ENCODE assay signal across 1 cellular context in genomic region chr1:6450943-6451373, GRCh38.
TF ChIP-seq lines count a peak whose summit lies in the region.

No MANE protein-coding gene starts in this region.

TF ChIP-seq in HepG2, 621 proteins besides CTCF, POLR2A, EP300 and RAD21 (continues in another document):
- TF ChIP-seq, protein P1, sequence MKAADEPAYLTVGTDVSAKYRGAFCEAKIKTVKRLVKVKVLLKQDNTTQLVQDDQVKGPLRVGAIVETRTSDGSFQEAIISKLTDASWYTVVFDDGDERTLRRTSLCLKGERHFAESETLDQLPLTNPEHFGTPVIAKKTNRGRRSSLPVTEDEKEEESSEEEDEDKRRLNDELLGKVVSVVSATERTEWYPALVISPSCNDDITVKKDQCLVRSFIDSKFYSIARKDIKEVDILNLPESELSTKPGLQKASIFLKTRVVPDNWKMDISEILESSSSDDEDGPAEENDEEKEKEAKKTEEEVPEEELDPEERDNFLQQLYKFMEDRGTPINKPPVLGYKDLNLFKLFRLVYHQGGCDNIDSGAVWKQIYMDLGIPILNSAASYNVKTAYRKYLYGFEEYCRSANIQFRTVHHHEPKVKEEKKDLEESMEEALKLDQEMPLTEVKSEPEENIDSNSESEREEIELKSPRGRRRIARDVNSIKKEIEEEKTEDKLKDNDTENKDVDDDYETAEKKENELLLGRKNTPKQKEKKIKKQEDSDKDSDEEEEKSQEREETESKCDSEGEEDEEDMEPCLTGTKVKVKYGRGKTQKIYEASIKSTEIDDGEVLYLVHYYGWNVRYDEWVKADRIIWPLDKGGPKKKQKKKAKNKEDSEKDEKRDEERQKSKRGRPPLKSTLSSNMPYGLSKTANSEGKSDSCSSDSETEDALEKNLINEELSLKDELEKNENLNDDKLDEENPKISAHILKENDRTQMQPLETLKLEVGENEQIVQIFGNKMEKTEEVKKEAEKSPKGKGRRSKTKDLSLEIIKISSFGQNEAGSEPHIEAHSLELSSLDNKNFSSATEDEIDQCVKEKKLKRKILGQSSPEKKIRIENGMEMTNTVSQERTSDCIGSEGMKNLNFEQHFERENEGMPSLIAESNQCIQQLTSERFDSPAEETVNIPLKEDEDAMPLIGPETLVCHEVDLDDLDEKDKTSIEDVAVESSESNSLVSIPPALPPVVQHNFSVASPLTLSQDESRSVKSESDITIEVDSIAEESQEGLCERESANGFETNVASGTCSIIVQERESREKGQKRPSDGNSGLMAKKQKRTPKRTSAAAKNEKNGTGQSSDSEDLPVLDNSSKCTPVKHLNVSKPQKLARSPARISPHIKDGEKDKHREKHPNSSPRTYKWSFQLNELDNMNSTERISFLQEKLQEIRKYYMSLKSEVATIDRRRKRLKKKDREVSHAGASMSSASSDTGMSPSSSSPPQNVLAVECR (CRISPR knock-in tag; IDR thresholded peaks at IDR 0.05; ENCODE audit: borderline replicate concordance) = peak; percentile 78; the same call in 1 of the 2 replicates
- TF ChIP-seq ESRRA (CRISPR knock-in tag; IDR thresholded peaks at IDR 0.05; ENCODE audit: low read depth) = peak; percentile 67; the same call in 1 of the 2 replicates
- peak; percentile 95 for TF ChIP-seq PATZ1 (CRISPR knock-in tag; IDR thresholded peaks at IDR 0.05)
- TF ChIP-seq, protein P2, sequence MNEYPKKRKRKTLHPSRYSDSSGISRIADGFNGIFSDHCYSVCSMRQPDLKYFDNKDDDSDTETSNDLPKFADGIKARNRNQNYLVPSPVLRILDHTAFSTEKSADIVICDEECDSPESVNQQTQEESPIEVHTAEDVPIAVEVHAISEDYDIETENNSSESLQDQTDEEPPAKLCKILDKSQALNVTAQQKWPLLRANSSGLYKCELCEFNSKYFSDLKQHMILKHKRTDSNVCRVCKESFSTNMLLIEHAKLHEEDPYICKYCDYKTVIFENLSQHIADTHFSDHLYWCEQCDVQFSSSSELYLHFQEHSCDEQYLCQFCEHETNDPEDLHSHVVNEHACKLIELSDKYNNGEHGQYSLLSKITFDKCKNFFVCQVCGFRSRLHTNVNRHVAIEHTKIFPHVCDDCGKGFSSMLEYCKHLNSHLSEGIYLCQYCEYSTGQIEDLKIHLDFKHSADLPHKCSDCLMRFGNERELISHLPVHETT (CRISPR knock-in tag; conservative IDR thresholded peaks at IDR 0.05) = 0 out of 2 replicates have a peak, but pooled peaks have one; percentile 45
- TF ChIP-seq, protein P3, sequence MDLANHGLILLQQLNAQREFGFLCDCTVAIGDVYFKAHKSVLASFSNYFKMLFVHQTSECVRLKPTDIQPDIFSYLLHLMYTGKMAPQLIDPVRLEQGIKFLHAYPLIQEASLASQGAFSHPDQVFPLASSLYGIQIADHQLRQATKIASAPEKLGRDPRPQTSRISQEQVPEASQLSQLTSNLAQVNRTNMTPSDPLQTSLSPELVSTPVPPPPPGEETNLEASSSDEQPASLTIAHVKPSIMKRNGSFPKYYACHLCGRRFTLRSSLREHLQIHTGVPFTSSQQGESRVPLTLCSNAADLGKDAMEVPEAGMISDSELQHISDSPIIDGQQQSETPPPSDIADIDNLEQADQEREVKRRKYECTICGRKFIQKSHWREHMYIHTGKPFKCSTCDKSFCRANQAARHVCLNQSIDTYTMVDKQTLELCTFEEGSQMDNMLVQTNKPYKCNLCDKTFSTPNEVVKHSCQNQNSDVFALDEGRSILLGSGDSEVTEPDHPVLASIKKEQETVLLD (CRISPR knock-in tag; IDR thresholded peaks at IDR 0.05; ENCODE audit: low read depth) = 0 out of 2 replicates have a peak, but pooled peaks have one; percentile 39
- peak; percentile 60 for TF ChIP-seq TEAD3 (CRISPR knock-in tag; optimal IDR thresholded peaks at IDR 0.05; ENCODE audit: borderline replicate concordance)
- TF ChIP-seq, protein P4, sequence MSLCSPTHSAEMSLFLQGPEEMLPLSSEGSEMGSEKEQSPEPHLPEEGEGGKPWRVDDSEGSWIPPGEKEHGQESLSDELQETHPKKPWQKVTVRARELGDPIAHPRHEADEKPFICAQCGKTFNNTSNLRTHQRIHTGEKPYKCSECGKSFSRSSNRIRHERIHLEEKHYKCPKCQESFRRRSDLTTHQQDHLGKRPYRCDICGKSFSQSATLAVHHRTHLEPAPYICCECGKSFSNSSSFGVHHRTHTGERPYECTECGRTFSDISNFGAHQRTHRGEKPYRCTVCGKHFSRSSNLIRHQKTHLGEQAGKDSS (CRISPR knock-in tag; IDR thresholded peaks at IDR 0.05; ENCODE audit: borderline replicate concordance, low read depth) = peak; percentile 65; the same call in 1 of the 2 replicates
- no peak for TF ChIP-seq FOSL1 (CRISPR knock-in tag; IDR thresholded peaks at IDR 0.05; ENCODE audit: borderline replicate concordance)
- peak; percentile 94 for TF ChIP-seq ZBTB7B (CRISPR knock-in tag; IDR thresholded peaks at IDR 0.05)
- TF ChIP-seq GATAD2A (CRISPR knock-in tag; IDR thresholded peaks at IDR 0.05) = peak; percentile 77
- no peak; the same call in 1 of the 2 replicates for TF ChIP-seq ONECUT2 (CRISPR knock-in tag; IDR thresholded peaks at IDR 0.05)
- TF ChIP-seq ZNF274 (CRISPR knock-in tag; IDR thresholded peaks at IDR 0.05) = 0 out of 2 replicates have a peak, but pooled peaks have one; percentile 26
- TF ChIP-seq ZSCAN21 (CRISPR knock-in tag; IDR thresholded peaks at IDR 0.05; ENCODE audit: borderline replicate concordance) = peak; percentile 30; the same call in 1 of the 2 replicates
- TF ChIP-seq SP2 (CRISPR knock-in tag; IDR thresholded peaks at IDR 0.05) = no peak
- no peak for TF ChIP-seq USF2 (IDR thresholded peaks at IDR 0.05; ENCODE audit: low read depth, low read length)
- TF ChIP-seq USF2 (CRISPR knock-in tag; IDR thresholded peaks at IDR 0.05; ENCODE audit: borderline replicate concordance) = peak; percentile 44; the same call in 1 of the 2 replicates
- peak; percentile 41; the same call in 1 of the 2 replicates for TF ChIP-seq ZSCAN31 (CRISPR knock-in tag; IDR thresholded peaks at IDR 0.05; ENCODE audit: low read depth)
- TF ChIP-seq SIN3B (IDR thresholded peaks at IDR 0.05; ENCODE audit: low read length) = no peak
- TF ChIP-seq MYC (CRISPR knock-in tag; IDR thresholded peaks at IDR 0.05; ENCODE audit: borderline replicate concordance) = peak; percentile 60
- 0 out of 2 replicates have a peak, but pooled peaks have one; percentile 42 for TF ChIP-seq RFXAP (CRISPR knock-in tag; IDR thresholded peaks at IDR 0.05; ENCODE audit: borderline replicate concordance)
- 0 out of 2 replicates have a peak, but pooled peaks have one; percentile 43 for TF ChIP-seq ZNF12 (CRISPR knock-in tag; IDR thresholded peaks at IDR 0.05)
- TF ChIP-seq, protein P5, sequence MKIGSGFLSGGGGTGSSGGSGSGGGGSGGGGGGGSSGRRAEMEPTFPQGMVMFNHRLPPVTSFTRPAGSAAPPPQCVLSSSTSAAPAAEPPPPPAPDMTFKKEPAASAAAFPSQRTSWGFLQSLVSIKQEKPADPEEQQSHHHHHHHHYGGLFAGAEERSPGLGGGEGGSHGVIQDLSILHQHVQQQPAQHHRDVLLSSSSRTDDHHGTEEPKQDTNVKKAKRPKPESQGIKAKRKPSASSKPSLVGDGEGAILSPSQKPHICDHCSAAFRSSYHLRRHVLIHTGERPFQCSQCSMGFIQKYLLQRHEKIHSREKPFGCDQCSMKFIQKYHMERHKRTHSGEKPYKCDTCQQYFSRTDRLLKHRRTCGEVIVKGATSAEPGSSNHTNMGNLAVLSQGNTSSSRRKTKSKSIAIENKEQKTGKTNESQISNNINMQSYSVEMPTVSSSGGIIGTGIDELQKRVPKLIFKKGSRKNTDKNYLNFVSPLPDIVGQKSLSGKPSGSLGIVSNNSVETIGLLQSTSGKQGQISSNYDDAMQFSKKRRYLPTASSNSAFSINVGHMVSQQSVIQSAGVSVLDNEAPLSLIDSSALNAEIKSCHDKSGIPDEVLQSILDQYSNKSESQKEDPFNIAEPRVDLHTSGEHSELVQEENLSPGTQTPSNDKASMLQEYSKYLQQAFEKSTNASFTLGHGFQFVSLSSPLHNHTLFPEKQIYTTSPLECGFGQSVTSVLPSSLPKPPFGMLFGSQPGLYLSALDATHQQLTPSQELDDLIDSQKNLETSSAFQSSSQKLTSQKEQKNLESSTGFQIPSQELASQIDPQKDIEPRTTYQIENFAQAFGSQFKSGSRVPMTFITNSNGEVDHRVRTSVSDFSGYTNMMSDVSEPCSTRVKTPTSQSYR (CRISPR knock-in tag; IDR thresholded peaks at IDR 0.05; ENCODE audit: borderline replicate concordance) = no peak
- 0 out of 2 replicates have a peak, but pooled peaks have one; percentile 55 for TF ChIP-seq GZF1 (CRISPR knock-in tag; IDR thresholded peaks at IDR 0.05)
- no peak for TF ChIP-seq ZBTB21 (CRISPR knock-in tag; IDR thresholded peaks at IDR 0.05)
- TF ChIP-seq SALL1 (CRISPR knock-in tag; IDR thresholded peaks at IDR 0.05) = peak; percentile 78
- TF ChIP-seq CHD4 (IDR thresholded peaks at IDR 0.05; ENCODE audit: borderline replicate concordance, low read length) = peak; percentile 78; the same call in 1 of the 2 replicates
- 0 out of 2 replicates have a peak, but pooled peaks have one; percentile 26 for TF ChIP-seq ZNF557 (CRISPR knock-in tag; IDR thresholded peaks at IDR 0.05)
- TF ChIP-seq ZNF160 (CRISPR knock-in tag; IDR thresholded peaks at IDR 0.05) = 0 out of 2 replicates have a peak, but pooled peaks have one; percentile 60
- TF ChIP-seq, protein P6, sequence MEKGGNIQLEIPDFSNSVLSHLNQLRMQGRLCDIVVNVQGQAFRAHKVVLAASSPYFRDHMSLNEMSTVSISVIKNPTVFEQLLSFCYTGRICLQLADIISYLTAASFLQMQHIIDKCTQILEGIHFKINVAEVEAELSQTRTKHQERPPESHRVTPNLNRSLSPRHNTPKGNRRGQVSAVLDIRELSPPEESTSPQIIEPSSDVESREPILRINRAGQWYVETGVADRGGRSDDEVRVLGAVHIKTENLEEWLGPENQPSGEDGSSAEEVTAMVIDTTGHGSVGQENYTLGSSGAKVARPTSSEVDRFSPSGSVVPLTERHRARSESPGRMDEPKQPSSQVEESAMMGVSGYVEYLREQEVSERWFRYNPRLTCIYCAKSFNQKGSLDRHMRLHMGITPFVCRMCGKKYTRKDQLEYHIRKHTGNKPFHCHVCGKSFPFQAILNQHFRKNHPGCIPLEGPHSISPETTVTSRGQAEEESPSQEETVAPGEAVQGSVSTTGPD (CRISPR knock-in tag; IDR thresholded peaks at IDR 0.05) = peak; percentile 35; the same call in 1 of the 2 replicates
- TF ChIP-seq FOXP1 (IDR thresholded peaks at IDR 0.05) = no peak
- 0 out of 2 replicates have a peak, but pooled peaks have one; percentile 21 for TF ChIP-seq FOXP1 (CRISPR knock-in tag; IDR thresholded peaks at IDR 0.05)
- peak; percentile 80 for TF ChIP-seq ZNF772 (CRISPR knock-in tag; IDR thresholded peaks at IDR 0.05)
- TF ChIP-seq NFATC3 (CRISPR knock-in tag; IDR thresholded peaks at IDR 0.05) = no peak
- peak; percentile 86 for TF ChIP-seq ZNF687 (CRISPR knock-in tag; IDR thresholded peaks at IDR 0.05)
- TF ChIP-seq SIN3A (IDR thresholded peaks at IDR 0.05; ENCODE audit: borderline replicate concordance, low read depth, low read length) = 0 out of 2 replicates have a peak, but pooled peaks have one; percentile 49
- TF ChIP-seq SP5 (CRISPR knock-in tag; IDR thresholded peaks at IDR 0.05; ENCODE audit: borderline replicate concordance, low read depth) = peak; percentile 79
- peak; percentile 76; the same call in 1 of the 2 replicates for TF ChIP-seq ZNF788 (CRISPR knock-in tag; IDR thresholded peaks at IDR 0.05; ENCODE audit: borderline replicate concordance)
- TF ChIP-seq ZNF619 (CRISPR knock-in tag; IDR thresholded peaks at IDR 0.05) = no peak
